8 cellular contexts compared by ENCODE assay signal in genomic region chr19:52963229-52963760, GRCh38. TPM values are rescaled to one million over a fixed set of nuclear protein-coding genes. Genes with fewer than 3 reads are reported as not detected.
DNase-seq lines count a peak whose midpoint lies in the region; ATAC-seq and TF ChIP-seq lines count a peak whose summit lies in the region.

No MANE protein-coding gene starts in this region.

- H3K4me1 ChIP-seq in HUES64 (ENCODE audit: insufficient read depth, low read length) (peaks cover 17% of the 10 kb centered on the region), ascending aorta (peaks cover 0 to 9% of the 10 kb centered on the region in 2 donors), iPS-18a (ENCODE audit: control insufficient read depth, low read depth, low read length) (peaks cover 10% of the 10 kb centered on the region), smooth muscle cell (ENCODE audit: low read depth) (peaks cover 7% of the 10 kb centered on the region)

- DNase-seq in Ammon's horn (ENCODE audit: low spot score) (peak; percentile 18), ascending aorta (ENCODE audit: low spot score in 2 of 2) (no peak), smooth muscle cell (lab: John Stamatoyannopoulos, UW; ENCODE audit: unreplicated experiment) (no peak), NCI-H2196 treated with DMSO at 0.1 percent for 48 hours (lab: John Stamatoyannopoulos, UW; ENCODE audit: unreplicated experiment) (no peak), occipital lobe (lab: John Stamatoyannopoulos, UW) (no peak)

- H3K4me3 ChIP-seq in HUES64 (ENCODE audit: low read length): peak overlapping the region; percentile 98
- H3K4me3 ChIP-seq in ascending aorta: peak overlapping the region; percentile 71 to 74
- H3K4me3 ChIP-seq in iPS-18a (ENCODE audit: low read length): peak overlapping the region; percentile 92
- H3K4me3 ChIP-seq in smooth muscle cell: peak overlapping the region; percentile 85

- H3K79me2 ChIP-seq in smooth muscle cell (ENCODE audit: low read depth): peaks cover 37% of the 10 kb centered on the region

- H3K36me3 ChIP-seq in HUES64 (ENCODE audit: insufficient read depth, low read length) (peaks cover 8% of the 10 kb centered on the region; the same call in 1 of the 2 replicates), ascending aorta (peaks cover 4 to 17% of the 10 kb centered on the region in 2 donors), iPS-18a (ENCODE audit: control insufficient read depth, low read depth, low read length) (peaks cover 2% of the 10 kb centered on the region), smooth muscle cell (ENCODE audit: low read depth) (peaks cover 11% of the 10 kb centered on the region)

- H4K20me1 ChIP-seq in smooth muscle cell (ENCODE audit: low read depth): no peaks in the 10 kb centered on the region

- intact Hi-C loops in ascending aorta (cut with DNase I): loop anchor here (1.0 to 5.0 kb wide), 4 partner anchors 30 to 234 kb away; partner anchors contain the start of genes ZNF160 and ZNF888

- H3K27ac ChIP-seq in HUES64 (ENCODE audit: low read depth, low read length) (peak overlapping the region; percentile 64), ascending aorta (peak overlapping the region; percentile 81 to 87), iPS-18a (ENCODE audit: low read length) (peak overlapping the region; percentile 11), smooth muscle cell (ENCODE audit: low read depth) (peak overlapping the region; percentile 61)

- H3K4me2 ChIP-seq in smooth muscle cell: peak overlapping the region; percentile 96

- no peaks in the 10 kb centered on the region for H3F3A ChIP-seq in smooth muscle cell (ENCODE audit: low read depth)

- TF ChIP-seq CTCF in ascending aorta (IDR thresholded peaks at IDR 0.05) (no peak), smooth muscle cell (IDR thresholded peaks at IDR 0.05; ENCODE audit: borderline replicate concordance, insufficient read depth, poor library complexity, severe bottlenecking) (no peak)

- H3K9ac ChIP-seq in HUES64 (ENCODE audit: low read depth, low read length): peak overlapping the region; percentile 75
- H3K9ac ChIP-seq in iPS-18a (ENCODE audit: low read length): peak overlapping the region; percentile 49
- H3K9ac ChIP-seq in smooth muscle cell (ENCODE audit: low read depth): peak overlapping the region; percentile 19

- peak; percentile 22 for ATAC-seq in GM19025 (IDR thresholded peaks at IDR 0.05; ENCODE audit: low read depth, unreplicated experiment)

- WGBS in HUES64: 5% methylated on average over 14 of the region's 15 CpGs
- WGBS in smooth muscle cell (ENCODE audit: low lambda C conversion rate): 6% methylated on average over 15 of the region's 15 CpGs

- H2AFZ ChIP-seq in smooth muscle cell (ENCODE audit: low read depth): peak overlapping the region; percentile 79

- H3K27me3 ChIP-seq in HUES64 (ENCODE audit: insufficient read depth, low read length) (no peaks in the 10 kb centered on the region), ascending aorta (no peaks in the 10 kb centered on the region), iPS-18a (ENCODE audit: control insufficient read depth, insufficient read depth, low read length) (no peaks in the 10 kb centered on the region), smooth muscle cell (ENCODE audit: low read depth) (no peaks in the 10 kb centered on the region)

- H3K9me3 ChIP-seq in HUES64 (ENCODE audit: insufficient read depth, low read depth, low read length) (peaks cover 9% of the 10 kb centered on the region; the same call in 1 of the 2 replicates), ascending aorta (peaks cover 11 to 29% of the 10 kb centered on the region in 2 donors), iPS-18a (ENCODE audit: control insufficient read depth, low read depth, low read length) (no peaks in the 10 kb centered on the region), smooth muscle cell (replicated peaks; ENCODE audit: low read depth) (peaks cover 4% of the 10 kb centered on the region)

RNA-seq across cellular contexts. Expression of gene ZNF816, which starts 0.6 kb away (rescaled TPM):
- 8.7 TPM for polyA plus RNA-seq in HUES64 (2013, experiment 1 of 2)
- polyA plus RNA-seq in HUES64 (2013, experiment 2 of 2): 8.5 TPM
- total RNA-seq in ascending aorta (7.1 TPM), smooth muscle cell (9.2 and 17.9 TPM in 2 replicates), occipital lobe (5.8 TPM)
- polyA plus RNA-seq in smooth muscle cell: 5.6 and 9.1 TPM in 2 replicates

RNA-seq across cellular contexts. Expression of gene ZNF888, which starts 40.1 kb away (rescaled TPM):
- polyA plus RNA-seq in HUES64 (2013, experiment 1 of 2): 4.9 TPM
- polyA plus RNA-seq in HUES64 (2013, experiment 2 of 2): 5.3 TPM
- 0.43 TPM for total RNA-seq in ascending aorta
- 8.6 and 11.9 TPM in 2 replicates for total RNA-seq in smooth muscle cell
- polyA plus RNA-seq in smooth muscle cell: 1.6 and 4.2 TPM in 2 replicates
- total RNA-seq in occipital lobe: 5.5 TPM

RNA-seq across cellular contexts. Expression of gene ERVV-1, which starts 50.4 kb away (rescaled TPM):
- polyA plus RNA-seq in HUES64 (2013, experiment 1 of 2): not detected
- not detected for polyA plus RNA-seq in HUES64 (2013, experiment 2 of 2)
- not detected for total RNA-seq in ascending aorta
- total RNA-seq in smooth muscle cell: 0.09 and 0.27 TPM in 2 replicates
- 0.21 TPM in 1 of 2 replicates, not detected in the other for polyA plus RNA-seq in smooth muscle cell
- total RNA-seq in occipital lobe: not detected

Comparison
In these comparisons a context has a peak if more than half of its experiments do, and no peak if none do; other contexts are left out.
1. H3K27ac ChIP-seq: peak in every context shown above with its lines; median percentile 84 in ascending aorta; 64 in HUES64; 61 in smooth muscle cell; 11 in iPS-18a.
2. H3K9ac ChIP-seq: peak in every context shown above with its lines; median percentile 75 in HUES64; 49 in iPS-18a; 19 in smooth muscle cell.